12 cellular contexts compared by ENCODE assay signal in the genomic region with DNA sequence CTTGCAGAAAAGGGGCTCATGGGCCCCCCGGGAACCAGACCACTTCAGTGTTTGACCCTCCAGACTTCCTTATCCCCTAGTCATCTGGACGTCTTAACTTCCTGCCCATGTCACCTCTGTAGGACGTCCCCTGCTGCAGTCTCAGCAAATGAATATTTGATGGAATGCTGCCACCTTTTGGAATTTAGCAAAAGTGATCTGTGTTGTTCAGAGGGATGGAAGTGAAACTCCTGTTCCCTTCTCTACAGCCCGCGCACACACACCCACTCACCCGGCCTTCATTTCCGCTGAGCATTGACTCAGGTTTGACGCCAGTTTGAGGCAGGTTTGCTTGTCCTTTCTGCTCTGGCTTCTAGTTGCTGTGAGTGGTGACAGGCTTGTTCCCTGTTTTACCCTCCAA.
A peak's percentile ranks its signal among the peaks of the same experiment; 100 is the strongest.
DNase-seq lines count a peak whose midpoint lies in the region; ATAC-seq and TF ChIP-seq lines count a peak whose summit lies in the region.
"Had no signal": no experiment of that assay in that cellular context is flagged by ENCODE, and none has a peak within 500 bp of the region (broad histone marks: within the 10 kb centered on the region; RNA-seq: fewer than 3 reads in every experiment).

No MANE protein-coding gene starts in this region.

- H3K4me1 Mint-ChIP-seq in chondrocyte (ENCODE audit: low read depth), result no peaks in the 10 kb centered on the region

- no peak overlapping the region for H3K4me3 Mint-ChIP-seq in chondrocyte (ENCODE audit: unreplicated experiment)

- H3K36me3 Mint-ChIP-seq in chondrocyte (ENCODE audit: low read depth), result no peaks in the 10 kb centered on the region

- peak; percentile 24 for TF ChIP-seq CTCF in chondrocyte (IDR thresholded peaks at IDR 0.05)

- peaks cover 6% of the 10 kb centered on the region for H3K9me3 Mint-ChIP-seq in chondrocyte (ENCODE audit: low read depth)

- no peaks in the 10 kb centered on the region for H3K27me3 Mint-ChIP-seq in chondrocyte (ENCODE audit: low read depth)

- intact Hi-C loops in posterior cingulate gyrus (cut with DNase I), result loop anchor here (5.0 kb wide), 1 partner anchor 102 kb away; no protein-coding TSS in a partner anchor

- DNase-seq in NCI-H2171 treated with DMSO at 0.1 percent for 48 hours (lab: John Stamatoyannopoulos, UW) (peak; percentile 9), NCI-H2171 (lab: John Stamatoyannopoulos, UW) (no peak), NAMALWA (ENCODE audit: low spot score) (peak; percentile 17), chondrocyte (ENCODE audit: low spot score) (no peak), posterior cingulate gyrus (peak in 6 of 10 donors; percentile 22 to 90 (median 67))
- no peak for DNase-seq in activated CD4-positive, CD25-positive, alpha-beta regulatory T cell treated with anti-CD3 and anti-CD28 coated beads, Interleukin-2, amount 50 U/mL, for 72 hours
- DNase-seq in activated T-cell treated with anti-CD3 and anti-CD28 coated beads, Interleukin-2, amount 50 U/mL, for 1 hour, result no peak
- DNase-seq: amniotic stem cell, foreskin melanocyte, NCI-H2107 had no signal

- H3K27ac Mint-ChIP-seq in chondrocyte (ENCODE audit: unreplicated experiment), result no peak overlapping the region

- ATAC-seq in GM21825 (IDR thresholded peaks at IDR 0.05; ENCODE audit: unreplicated experiment), result no peak
- ATAC-seq: activated CD4-positive, CD25-positive, alpha-beta regulatory T cell treated with anti-CD3 and anti-CD28 coated beads, Interleukin-2, amount 50 U/mL, for 24 hours had no signal

Comparison
In these comparisons a context has a peak if more than half of its experiments do, and no peak if none do; other contexts are left out.
1. DNase-seq: peak in NCI-H2171 treated with DMSO at 0.1 percent for 48 hours (single experiment), NAMALWA (single experiment) and posterior cingulate gyrus (6 of 10); none in NCI-H2171 (single experiment), chondrocyte (single experiment), activated CD4-positive, CD25-positive, alpha-beta regulatory T cell treated with anti-CD3 and anti-CD28 coated beads, Interleukin-2, amount 50 U/mL, for 72 hours (single experiment) and activated T-cell treated with anti-CD3 and anti-CD28 coated beads, Interleukin-2, amount 50 U/mL, for 1 hour (single experiment).